ENCODE assay signal across 9 cellular contexts in the genomic region with DNA sequence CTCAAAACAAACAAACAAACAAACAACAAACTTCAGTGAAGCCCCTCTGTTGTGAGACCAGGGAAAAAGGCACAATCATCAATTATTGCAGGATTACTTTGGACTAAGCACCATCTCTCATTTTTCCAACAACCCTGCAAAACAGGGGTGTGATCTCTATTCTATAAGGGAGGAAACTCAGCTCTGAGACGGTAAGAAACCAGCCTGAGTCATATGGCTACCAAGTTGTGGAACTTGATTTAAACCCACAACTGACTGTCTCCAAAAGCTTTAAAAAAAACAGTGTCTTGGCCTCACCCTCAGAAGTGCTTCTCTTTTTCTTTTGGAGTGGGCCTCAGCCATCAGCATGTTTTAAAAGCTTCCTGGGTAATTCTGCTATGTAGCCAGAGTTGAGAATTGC. TPM values are rescaled to one million over a fixed set of nuclear protein-coding genes. Genes with fewer than 3 reads are reported as not detected.
A peak's percentile ranks its signal among the peaks of the same experiment; 100 is the strongest.
DNase-seq lines count a peak whose midpoint lies in the region; ATAC-seq and TF ChIP-seq lines count a peak whose summit lies in the region.
"Had no signal": no experiment of that assay in that cellular context is flagged by ENCODE, and none has a peak within 500 bp of the region (broad histone marks: within the 10 kb centered on the region; RNA-seq: fewer than 3 reads in every experiment).

No MANE protein-coding gene starts in this region.

- H3K27me3 ChIP-seq in GM23248 (replicated peaks; ENCODE audit: insufficient read depth), result no peaks in the 10 kb centered on the region
- H3K27me3 ChIP-seq in right atrium auricular region, result no peaks in the 10 kb centered on the region
- no peaks in the 10 kb centered on the region for H3K27me3 ChIP-seq in sigmoid colon
- H3K27me3 ChIP-seq: body of pancreas had no signal

- peaks cover 7% of the 10 kb centered on the region; the same call in 1 of the 2 replicates for H3F3A ChIP-seq in GM23248 (ENCODE audit: insufficient read depth)

- H3K27ac ChIP-seq in GM23248, result no peak overlapping the region
- peak overlapping the region; percentile 29 to 31 for H3K27ac ChIP-seq in right atrium auricular region
- H3K27ac ChIP-seq in sigmoid colon, result peak overlapping the region in 2 of 4 donors; percentile 67 to 76

- H3K4me1 ChIP-seq in GM23248 (ENCODE audit: insufficient read depth) (peaks cover 10% of the 10 kb centered on the region), right atrium auricular region (peaks cover 0 to 28% of the 10 kb centered on the region in 2 donors), sigmoid colon (peaks cover 0 to 37% (median 19%) of the 10 kb centered on the region in 4 donors)
- H3K4me1 ChIP-seq: body of pancreas had no signal

- H3K79me2 ChIP-seq in GM23248 (ENCODE audit: insufficient read depth), result no peaks in the 10 kb centered on the region

- in situ Hi-C loops in GM23248 (cut with MboI), result no loop called here

- intact Hi-C loops in sigmoid colon (cut with DNase I), result no loop called here

- no peak overlapping the region for H2AFZ ChIP-seq in GM23248

- no peak for TF ChIP-seq CTCF in right atrium auricular region (IDR thresholded peaks at IDR 0.05)
- TF ChIP-seq CTCF in sigmoid colon (IDR thresholded peaks at IDR 0.05), result no peak

- no peak for TF ChIP-seq EP300 in sigmoid colon (IDR thresholded peaks at IDR 0.05)

- no peak overlapping the region for H3K9ac ChIP-seq in GM23248

- H3K9me2 ChIP-seq in GM23248 (ENCODE audit: insufficient read depth), result no peaks in the 10 kb centered on the region

- peak; percentile 69 for DNase-seq in GM23248
- peak; percentile 93 for DNase-seq in NOMO-1 treated with DMSO at 0.1 percent for 48 hours (lab: John Stamatoyannopoulos, UW; ENCODE audit: unreplicated experiment)
- DNase-seq in right atrium auricular region (ENCODE audit: low spot score), result no peak
- no peak for DNase-seq in sigmoid colon
- DNase-seq in NCI-H187 treated with DMSO at 0.1 percent for 48 hours (lab: John Stamatoyannopoulos, UW), result no peak
- no peak for DNase-seq in NCI-H524 treated with DMSO at 0.1 percent for 48 hours (lab: John Stamatoyannopoulos, UW)
- DNase-seq in SW480 (ENCODE audit: low spot score), result no peak

- no peak overlapping the region for H3K4me2 ChIP-seq in GM23248 (ENCODE audit: unreplicated experiment)

- no peak for TF ChIP-seq POLR2A in GM18505 (IDR thresholded peaks at IDR 0.05; ENCODE audit: borderline replicate concordance, extremely low read depth, insufficient read depth, insufficient read length)
- no peak for TF ChIP-seq POLR2A in sigmoid colon (IDR thresholded peaks at IDR 0.05)

- ATAC-seq in GM18505 (IDR thresholded peaks at IDR 0.05; ENCODE audit: unreplicated experiment), result peak; percentile 83
- ATAC-seq: body of pancreas had no signal

- H3K36me3 ChIP-seq in GM23248 (ENCODE audit: low read depth), result peaks cover 11% of the 10 kb centered on the region; the same call in 1 of the 2 replicates
- peaks cover 17% of the 10 kb centered on the region for H3K36me3 ChIP-seq in right atrium auricular region
- peaks cover 0 to 44% (median 15%) of the 10 kb centered on the region in 4 donors for H3K36me3 ChIP-seq in sigmoid colon

- H4K20me1 ChIP-seq in GM23248 (ENCODE audit: insufficient read depth), result no peaks in the 10 kb centered on the region

- H3K4me3 ChIP-seq in GM23248, result no peak overlapping the region
- H3K4me3 ChIP-seq in right atrium auricular region, result no peak overlapping the region
- no peak overlapping the region for H3K4me3 ChIP-seq in sigmoid colon
- H3K4me3 ChIP-seq: body of pancreas had no signal

- 5 to 10% methylated on average over 1 of the region's 1 CpG for WGBS in GM23248 (ENCODE audit: low coverage in 1 of 2, low lambda C conversion rate in 2 of 2, missing lambda C conversion rate in 2 of 2), 2 experiments
- WGBS in sigmoid colon, 2 donors, result 29 to 52% methylated on average over 1 of the region's 1 CpG

- no peaks in the 10 kb centered on the region for H3K9me3 ChIP-seq in GM23248 (ENCODE audit: low read depth)
- H3K9me3 ChIP-seq in right atrium auricular region, result peaks cover 0 to 11% of the 10 kb centered on the region in 2 donors
- H3K9me3 ChIP-seq in sigmoid colon, result peaks cover 0 to 4% (median 0%) of the 10 kb centered on the region in 4 donors

RNA-seq across cellular contexts. Expression of a gene that starts 49.8 kb away (rescaled TPM):
- 1.8 and 3.8 TPM in 2 replicates for total RNA-seq in GM23248 (2014; rRNA removed; shearing (Covaris generic))
- polyA plus RNA-seq in GM23248 (2016; fragmentation: Nextera tagmentation; extraction: Ambion mirVana) (7.0 and 7.7 TPM in 2 replicates), sigmoid colon (10 to 100 TPM in 1 of 3 donors, 1 to 10 TPM in 2; 6.0 to 19.2 (median 7.4) TPM)
- total RNA-seq in right atrium auricular region (10 to 100 TPM in 1 of 2 donors, 1 to 10 TPM in 1; 6.6 to 11.8 TPM), sigmoid colon (10 to 100 TPM; 12.7 to 31.8 (median 23.0) TPM)

Comparison
In these comparisons a context has a peak if more than half of its experiments do, and no peak if none do; other contexts are left out.
1. DNase-seq: peak in GM23248 (single experiment) and NOMO-1 treated with DMSO at 0.1 percent for 48 hours (single experiment); none in right atrium auricular region (single experiment), sigmoid colon (single experiment), NCI-H187 treated with DMSO at 0.1 percent for 48 hours (single experiment), NCI-H524 treated with DMSO at 0.1 percent for 48 hours (single experiment) and SW480 (single experiment).